ENCODE assay signal across 20 cellular contexts in the genomic region with DNA sequence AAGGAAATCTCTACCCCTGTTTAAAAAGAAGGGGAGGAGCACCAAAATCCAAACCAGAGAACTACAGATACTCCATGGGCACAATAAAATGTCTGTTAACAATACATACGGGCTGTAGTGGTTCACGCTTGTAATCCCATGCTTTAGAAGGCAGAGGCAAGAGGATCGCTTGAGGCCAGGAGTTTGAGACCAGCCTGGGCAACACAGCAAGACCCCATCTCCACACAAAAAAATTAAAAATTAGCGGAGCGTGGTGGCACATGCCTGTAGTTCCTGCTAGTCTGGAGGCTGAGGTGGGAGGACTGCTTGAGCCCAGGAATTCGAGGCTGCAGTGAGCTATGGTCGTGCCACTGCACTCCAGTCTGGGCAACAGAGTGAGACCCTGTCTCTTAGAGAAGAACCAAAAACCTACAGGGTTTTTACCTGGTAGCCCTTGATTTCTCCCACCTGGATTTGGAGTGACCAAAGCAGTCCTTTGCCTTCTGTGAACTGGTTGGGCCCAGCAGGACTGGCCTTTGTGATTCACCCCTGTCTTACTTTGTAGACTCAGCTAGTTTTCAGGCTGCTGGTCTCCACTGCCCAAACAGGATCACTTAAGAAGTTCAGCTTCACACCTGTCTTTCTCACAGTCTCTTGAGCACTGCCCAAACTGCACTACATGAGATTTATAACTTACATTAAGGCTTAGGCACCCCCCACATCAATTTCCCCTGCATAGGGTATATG. TPM values are rescaled to one million over a fixed set of nuclear protein-coding genes. Genes with fewer than 3 reads are reported as not detected.
DNase-seq lines count a peak whose midpoint lies in the region; ATAC-seq, FAIRE-seq and TF ChIP-seq lines count a peak whose summit lies in the region.
"Had no signal": no experiment of that assay in that cellular context is flagged by ENCODE, and none has a peak within 500 bp of the region (broad histone marks: within the 10 kb centered on the region; RNA-seq: fewer than 3 reads in every experiment).

No MANE protein-coding gene starts in this region.

- 87% methylated on average over 7 of the region's 7 CpGs; no CpG with 5 or more reads in 1 of the 2 experiments for WGBS in H1 (ENCODE audit: extremely low coverage in 1 of 2, insufficient coverage in 1 of 2, insufficient read length in 1 of 2, insufficient replicate concordance in 2 of 2, low coverage in 1 of 2, low lambda C conversion rate in 2 of 2, missing lambda C conversion rate in 1 of 2), 2 experiments

- TF ChIP-seq RAD21 in H1 (IDR thresholded peaks at IDR 0.05 in 1 of 2, conservative IDR thresholded peaks at IDR 0.05 in 1 of 2; ENCODE audit: low read depth in 2 of 2, low read length in 2 of 2): no peak

- H3K9me3 Mint-ChIP-seq in stimulated activated naive CD8-positive, alpha-beta T cell treated with anti-CD3 and anti-CD28 coated beads, Interleukin-15, Interleukin-2, amounts not matched to agents 100 ng/mL and 50 ng/mL, for 24 hours: no peaks in the 10 kb centered on the region
- peaks cover 0 to 5% of the 10 kb centered on the region in 2 donors for H3K9me3 Mint-ChIP-seq in stimulated activated naive CD8-positive, alpha-beta T cell treated with anti-CD3 and anti-CD28 coated beads, Interleukin-15, amount 100 ng/mL, for 72 hours
- H3K9me3 Mint-ChIP-seq in nephron progenitor cell: peaks cover 9% of the 10 kb centered on the region
- H3K9me3 Mint-ChIP-seq: activated T-cell treated with anti-CD3 and anti-CD28 coated beads, Interleukin-2, amount 50 U/mL, for 4 hours had no signal

- H3K4me3 ChIP-seq in H1 (ENCODE audit: extremely low read depth in 1 of 4, insufficient read depth in 2 of 4, low read depth in 3 of 4, low read length in 4 of 4): peak overlapping the region in 1 of 4 experiments; percentile 73; a peak in 3 of 8 replicates

- peaks cover 41% of the 10 kb centered on the region for H3K27me3 Mint-ChIP-seq in stimulated activated naive CD8-positive, alpha-beta T cell treated with anti-CD3 and anti-CD28 coated beads, Interleukin-15, Interleukin-2, amounts not matched to agents 100 ng/mL and 50 ng/mL, for 24 hours
- peaks cover 45% of the 10 kb centered on the region for H3K27me3 Mint-ChIP-seq in stimulated activated naive CD8-positive, alpha-beta T cell treated with anti-CD3 and anti-CD28 coated beads, Interleukin-15, amount 100 ng/mL, for 72 hours
- peaks cover 42% of the 10 kb centered on the region for H3K27me3 Mint-ChIP-seq in nephron progenitor cell (ENCODE audit: low read depth, poor library complexity)

- H3K4ac ChIP-seq in H1 (replicated peaks; ENCODE audit: insufficient read length, low read depth, low read length): peak overlapping the region; percentile 59

- no peak overlapping the region for H3K27ac ChIP-seq in H1 (ENCODE audit: low read depth, low read length)
- H3K27ac ChIP-seq: foreskin keratinocyte had no signal

- TF ChIP-seq CTCF in H1 (IDR thresholded peaks at IDR 0.05; ENCODE audit: control extremely low read depth in 1 of 3, insufficient read depth in 1 of 3, low read depth in 1 of 3, low read length in 3 of 3): no peak
- no peak for TF ChIP-seq CTCF in nephron progenitor cell (IDR thresholded peaks at IDR 0.05)

- H4K8ac ChIP-seq in H1 (ENCODE audit: extremely low read depth, insufficient read depth, low read length): no peak overlapping the region

- peaks cover 5 to 6% of the 10 kb centered on the region in 2 experiments; a peak in 3 of 4 replicates for H3K9me3 ChIP-seq in H1 (ENCODE audit: insufficient read depth in 2 of 2, low read depth in 1 of 2, low read length in 1 of 2)
- H3K9me3 ChIP-seq: adrenal gland had no signal

- no peaks in the 10 kb centered on the region; a peak in 1 of 4 replicates for H3K79me2 ChIP-seq in H1 (ENCODE audit: control insufficient read depth in 1 of 2, insufficient read depth in 2 of 2, low read length in 2 of 2)

- no peak overlapping the region for H2AFZ ChIP-seq in H1 (ENCODE audit: low read length)

- H3K27ac Mint-ChIP-seq in stimulated activated naive CD8-positive, alpha-beta T cell treated with anti-CD3 and anti-CD28 coated beads, Interleukin-15, Interleukin-2, amounts not matched to agents 100 ng/mL and 50 ng/mL, for 24 hours: no peak overlapping the region
- no peak overlapping the region for H3K27ac Mint-ChIP-seq in stimulated activated naive CD8-positive, alpha-beta T cell treated with anti-CD3 and anti-CD28 coated beads, Interleukin-15, amount 100 ng/mL, for 72 hours
- no peak overlapping the region for H3K27ac Mint-ChIP-seq in nephron progenitor cell
- H3K27ac Mint-ChIP-seq: memory B cell; T-helper 2 cell treated with Interferon-gamma antibody and Interleukin-4, amounts not matched to agents 5 μg/mL and 100 μg/mL, for 36 hours had no signal

- H2BK15ac ChIP-seq in H1 (ENCODE audit: low read length): no peak overlapping the region

- CTCF ChIA-PET in H1 (lab: Charles Lee; ENCODE audit: partially characterized antibody): interaction anchor here (0.6 to 2.3 kb wide), 7 partner anchors 15 to 216 kb away, joined by 3 to 8 read pairs (median 3); a partner anchor contains a TSS

- POLR2A ChIA-PET in H1 (lab: Charles Lee; ENCODE audit: partially characterized antibody): interaction anchor here (0.5 to 2.4 kb wide), 2 partner anchors 10 to 263 kb away, joined by 3 to 8 read pairs; no protein-coding TSS in a partner anchor

- peaks cover 0 to 3% of the 10 kb centered on the region in 2 experiments for H4K20me1 ChIP-seq in H1 (replicated peaks in 1 of 2; ENCODE audit: control insufficient read depth in 1 of 2, insufficient read depth in 2 of 2, low read length in 2 of 2)

- no peak for TF ChIP-seq POLR2A in H1 (IDR thresholded peaks at IDR 0.05; ENCODE audit: control extremely low read depth in 1 of 2, low read depth in 2 of 2, low read length in 2 of 2)

- ATAC-seq in stimulated activated naive CD8-positive, alpha-beta T cell treated with anti-CD3 and anti-CD28 coated beads, Interleukin-15, amount 100 ng/mL, for 72 hours: no peak

- TF ChIP-seq EP300 in H1 (IDR thresholded peaks at IDR 0.05; ENCODE audit: borderline replicate concordance in 1 of 2, low read depth in 2 of 2, low read length in 2 of 2): no peak

- no peaks in the 10 kb centered on the region for H3K36me3 ChIP-seq in H1 (ENCODE audit: control insufficient read depth in 2 of 4, insufficient read depth in 4 of 4, low read length in 3 of 4)
- H3K36me3 ChIP-seq: adrenal gland had no signal

- peaks cover 0 to 10% (median 8%) of the 10 kb centered on the region in 4 experiments; a peak in 5 of 7 replicates for H3K27me3 ChIP-seq in H1 (replicated peaks in 1 of 4; ENCODE audit: control insufficient read depth in 3 of 4, extremely low read depth in 1 of 4, insufficient read depth in 3 of 4, low read length in 3 of 4)

- no peak for FAIRE-seq in H1 (lab: Jason Lieb, UNC)
- FAIRE-seq: urothelium cell line had no signal

- H3K23me2 ChIP-seq in H1 (ENCODE audit: low read depth, low read length): peaks cover 15% of the 10 kb centered on the region

- no peak overlapping the region for H2BK20ac ChIP-seq in H1 (ENCODE audit: low read length)

- no peak overlapping the region for H3K56ac ChIP-seq in H1 (replicated peaks; ENCODE audit: insufficient read length, low read depth, low read length)

- H2BK12ac ChIP-seq in H1 (ENCODE audit: low read depth, low read length): no peak overlapping the region

- peaks cover 1% of the 10 kb centered on the region for H3K4me1 Mint-ChIP-seq in stimulated activated naive CD8-positive, alpha-beta T cell treated with anti-CD3 and anti-CD28 coated beads, Interleukin-15, Interleukin-2, amounts not matched to agents 100 ng/mL and 50 ng/mL, for 24 hours (ENCODE audit: low read depth)
- H3K4me1 Mint-ChIP-seq in stimulated activated naive CD8-positive, alpha-beta T cell treated with anti-CD3 and anti-CD28 coated beads, Interleukin-15, amount 100 ng/mL, for 72 hours: no peaks in the 10 kb centered on the region
- no peaks in the 10 kb centered on the region for H3K4me1 Mint-ChIP-seq in nephron progenitor cell
- H3K4me1 Mint-ChIP-seq: memory B cell had no signal

- H3K4me2 ChIP-seq in H1 (ENCODE audit: insufficient read depth in 1 of 2, low read depth in 2 of 2, low read length in 2 of 2): peak overlapping the region; percentile 89 to 100; a peak in 2 of 4 replicates

- peaks cover 8 to 18% (median 15%) of the 10 kb centered on the region in 4 experiments for H3K4me1 ChIP-seq in H1 (replicated peaks in 1 of 4; ENCODE audit: control insufficient read depth in 3 of 4, insufficient read depth in 4 of 4, low read length in 3 of 4)

- H3K4me3 Mint-ChIP-seq in stimulated activated naive CD8-positive, alpha-beta T cell treated with anti-CD3 and anti-CD28 coated beads, Interleukin-15, Interleukin-2, amounts not matched to agents 100 ng/mL and 50 ng/mL, for 24 hours: peak overlapping the region; percentile 55
- peak overlapping the region in 1 of 2 donors; percentile 49 for H3K4me3 Mint-ChIP-seq in stimulated activated naive CD8-positive, alpha-beta T cell treated with anti-CD3 and anti-CD28 coated beads, Interleukin-15, amount 100 ng/mL, for 72 hours
- H3K4me3 Mint-ChIP-seq in nephron progenitor cell: peak overlapping the region; percentile 81
- H3K4me3 Mint-ChIP-seq: memory B cell had no signal

- H4K91ac ChIP-seq in H1 (replicated peaks; ENCODE audit: insufficient read length, low read length): no peak overlapping the region

- no peak overlapping the region for H3K23ac ChIP-seq in H1 (ENCODE audit: insufficient read length)

- H3K14ac ChIP-seq in H1 (ENCODE audit: insufficient read length): no peak overlapping the region

- no peak overlapping the region; the same call in 1 of the 2 replicates for H2AK5ac ChIP-seq in H1 (ENCODE audit: low read depth, low read length)

- peak overlapping the region; percentile 39; the same call in 1 of the 2 replicates for H3K18ac ChIP-seq in H1 (ENCODE audit: extremely low read depth, low read length)

- DNase-seq in stimulated activated naive CD8-positive, alpha-beta T cell treated with anti-CD3 and anti-CD28 coated beads, Interleukin-15, amount 100 ng/mL, for 72 hours: no peak
- no peak for DNase-seq in H1 (ENCODE audit: low read depth in 1 of 2, low spot score in 2 of 2)
- DNase-seq in nephron progenitor cell: no peak
- no peak for DNase-seq in NCI-H1417 (lab: John Stamatoyannopoulos, UW)
- DNase-seq in NOMO-1 (lab: John Stamatoyannopoulos, UW; ENCODE audit: unreplicated experiment in 2 of 2): no peak
- no peak for DNase-seq in hippocampal formation (lab: John Stamatoyannopoulos, UW)
- no peak for DNase-seq in NCI-H2171 treated with DMSO at 0.1 percent for 48 hours (lab: John Stamatoyannopoulos, UW)
- DNase-seq: activated T-cell treated with anti-CD3 and anti-CD28 coated beads, Interleukin-2, amount 50 U/mL, for 4 hours; Calu3; cerebellar nuclear complex; foreskin keratinocyte; NCI-H146; NCI-H226; occipital lobe had no signal

- H2BK120ac ChIP-seq in H1 (replicated peaks; ENCODE audit: low read depth, low read length): peak overlapping the region; percentile 40

- H4K5ac ChIP-seq in H1 (ENCODE audit: insufficient read length, low read depth, low read length): no peak overlapping the region

- H2BK5ac ChIP-seq in H1 (ENCODE audit: low read depth, low read length): no peak overlapping the region

- no peaks in the 10 kb centered on the region for H3K36me3 Mint-ChIP-seq in stimulated activated naive CD8-positive, alpha-beta T cell treated with anti-CD3 and anti-CD28 coated beads, Interleukin-15, Interleukin-2, amounts not matched to agents 100 ng/mL and 50 ng/mL, for 24 hours (ENCODE audit: low read depth)
- H3K36me3 Mint-ChIP-seq in nephron progenitor cell (ENCODE audit: low read depth): no peaks in the 10 kb centered on the region
- H3K36me3 Mint-ChIP-seq: memory B cell had no signal

- H3K79me1 ChIP-seq in H1 (ENCODE audit: low read depth, low read length): no peaks in the 10 kb centered on the region

- no peak overlapping the region for H3K9ac ChIP-seq in H1 (replicated peaks in 1 of 4; ENCODE audit: extremely low read depth in 1 of 4, low read depth in 3 of 4, low read length in 3 of 4)

RNA-seq across cellular contexts. Expression of a gene that starts 38.7 kb away (rescaled TPM):
- total RNA-seq in H1 (2021; fragmentation: NEBNext Ultra II Directional; extraction: Animal tissue kit (Norgen Biotek cat#: 25700)): 82.1 and 90.2 TPM in 2 replicates
- polyA plus RNA-seq in H1 (2011; rRNA removed): 19.7 and 25.3 TPM in 2 replicates
- 23.1 TPM for polyA plus RNA-seq in H1 (2011; cell fraction: cytosol; rRNA removed)
- polyA plus RNA-seq in H1 (2011; cell fraction: nucleus; rRNA removed): 64.4 TPM
- 31.7 to 56.7 TPM (median 41.7 TPM) in 4 replicates for polyA plus RNA-seq in H1 (2012, experiment 1 of 2)
- 3.4 TPM for polyA plus RNA-seq in H1 (2012, experiment 2 of 2)
- 79.6 TPM for polyA plus RNA-seq in H1 (2013, experiment 1 of 2)
- 76.6 TPM for polyA plus RNA-seq in H1 (2013, experiment 2 of 2)
- 73.4 and 80.6 TPM in 2 replicates for polyA minus RNA-seq in H1 (2011; rRNA and poly(A)+ RNA removed)
- 41.2 TPM for polyA minus RNA-seq in H1 (2011; cell fraction: cytosol; rRNA and poly(A)+ RNA removed)
- polyA minus RNA-seq in H1 (2011; cell fraction: nucleus; rRNA and poly(A)+ RNA removed): 70.9 TPM
- total RNA-seq: Calu3, foreskin keratinocyte, LHCN-M2 had no signal
- polyA plus RNA-seq: foreskin keratinocyte had no signal
